14 cellular contexts compared by ENCODE assay signal in genomic region chr7:14690075-14690474, GRCh38.
"Had no signal": no experiment of that assay in that cellular context is flagged by ENCODE, and none has a peak within 500 bp of the region (broad histone marks: within the 10 kb centered on the region; RNA-seq: fewer than 3 reads in every experiment).

No MANE protein-coding gene starts in this region.

- DNase-seq: activated effector memory CD4-positive, alpha-beta T cell treated with Interleukin-2 at 50 U/mL for 16 hours; activated T-cell treated with anti-CD3 and anti-CD28 coated beads, Interleukin-2, amount 50 U/mL, for 1 hour; amygdala; cortex of kidney; effector CD8-positive, alpha-beta T cell; gastrocnemius medialis; kidney; left ventricle myocardium superior; nephron progenitor cell; retina; stimulated activated CD4-positive, alpha-beta T cell treated with anti-CD3 and anti-CD28 coated beads, Interleukin-4, amount 100 ng/mL, for 4 hours had no signal

- H3K4me1 ChIP-seq: gastrocnemius medialis, parathyroid adenoma had no signal

- H3K27me3 ChIP-seq: gastrocnemius medialis had no signal

- H3K79me2 ChIP-seq: parathyroid adenoma had no signal

- H3K27ac ChIP-seq: gastrocnemius medialis, parathyroid adenoma had no signal

- H2AFZ ChIP-seq: parathyroid adenoma had no signal

- ATAC-seq: activated CD4-positive, CD25-positive, alpha-beta regulatory T cell treated with anti-CD3 and anti-CD28 coated beads, Interleukin-2, amount 50 U/mL, for 24 hours; activated naive CD4-positive, alpha-beta T cell treated with anti-CD3 and anti-CD28 coated beads, Interleukin-2, amount 50 U/mL, for 72 hours; gastrocnemius medialis; left ventricle myocardium superior had no signal

- H3K36me3 ChIP-seq: gastrocnemius medialis had no signal

- H3K9ac ChIP-seq: parathyroid adenoma had no signal

- H3K9me3 ChIP-seq: gastrocnemius medialis had no signal

- H3K4me3 ChIP-seq: gastrocnemius medialis had no signal
